In genomic region chr12:128754275-128754674, GRCh38 we compare ENCODE assay signal across 5 cellular contexts.
"Had no signal": no experiment of that assay in that cellular context is flagged by ENCODE, and none has a peak within 500 bp of the region (broad histone marks: within the 10 kb centered on the region; RNA-seq: fewer than 3 reads in every experiment).

No MANE protein-coding gene starts in this region.

- ATAC-seq: right lobe of liver had no signal

- DNase-seq: activated naive CD4-positive, alpha-beta T cell treated with anti-CD3 and anti-CD28 coated beads, Interleukin-2, amount 50 U/mL, for 16 hours; dorsolateral prefrontal cortex; foreskin melanocyte; psoas muscle; right lobe of liver had no signal

- H3K27me3 ChIP-seq: right lobe of liver had no signal

- H3K27ac ChIP-seq: dorsolateral prefrontal cortex, psoas muscle, right lobe of liver had no signal

- H3K4me1 ChIP-seq: psoas muscle, right lobe of liver had no signal
